In genomic region chr4:94413085-94413685, GRCh38 we compare ENCODE assay signal across 12 cellular contexts. TPM values are rescaled to one million over a fixed set of nuclear protein-coding genes. Genes with fewer than 3 reads are reported as not detected.
DNase-seq lines count a peak whose midpoint lies in the region; ATAC-seq and TF ChIP-seq lines count a peak whose summit lies in the region.
"Had no signal": no experiment of that assay in that cellular context is flagged by ENCODE, and none has a peak within 500 bp of the region (broad histone marks: within the 10 kb centered on the region; RNA-seq: fewer than 3 reads in every experiment).

No MANE protein-coding gene starts in this region.

- DNase-seq in heart right ventricle (no peak), Right ventricle myocardium inferior (ENCODE audit: missing footprints) (no peak), mammary epithelial cell (no peak), lower lobe of right lung (no peak), NCI-H748 (lab: John Stamatoyannopoulos, UW; ENCODE audit: unreplicated experiment) (no peak), activated T-cell treated with anti-CD3 and anti-CD28 coated beads for 4 hours (no peak)
- DNase-seq: activated CD4-positive, alpha-beta T cell treated with anti-CD3 and anti-CD28 coated beads, Interleukin-2, amount 50 U/mL, for 48 hours; immature natural killer cell; stimulated activated CD4-positive, alpha-beta T cell treated with anti-CD3 and anti-CD28 coated beads, Interleukin-1b, Interleukin-23, amount 100 ng/mL, for 48 hours had no signal

- WGBS in heart right ventricle, 2 donors: 59 to 70% methylated on average over 2 of the region's 2 CpGs
- WGBS in mammary epithelial cell (ENCODE audit: low coverage, missing lambda C conversion rate): 82% methylated on average over 2 of the region's 2 CpGs
- no CpG with 5 or more reads among the region's 2 CpGs for WGBS in mesodermal cell (ENCODE audit: insufficient coverage in 2 of 2), 2 experiments

- no peaks in the 10 kb centered on the region for H4K20me1 ChIP-seq in mammary epithelial cell (ENCODE audit: insufficient read depth, low read length)

- BruUV-seq in mammary epithelial cell (replicated peaks; lab: Mats Ljungman, UMichigan): no TSS peak

- H3K4me1 ChIP-seq in heart right ventricle (peaks cover 7 to 59% (median 32%) of the 10 kb centered on the region in 9 donors), mammary epithelial cell (ENCODE audit: insufficient read depth, low read length) (peaks cover 12% of the 10 kb centered on the region), mesodermal cell (ENCODE audit: control insufficient read depth, insufficient read depth, low read length, poor library complexity, severe bottlenecking) (peaks cover 31% of the 10 kb centered on the region), lower lobe of right lung (peaks cover 19% of the 10 kb centered on the region)

- ATAC-seq in heart right ventricle (no peak), Right ventricle myocardium inferior (no peak), GM21423 (IDR thresholded peaks at IDR 0.05; ENCODE audit: unreplicated experiment) (no peak), lower lobe of right lung (no peak)
- ATAC-seq: activated T-helper 17 cell treated with anti-CD3 and anti-CD28 coated beads, Interleukin-2, amount 50 U/mL, for 72 hours had no signal

- in situ Hi-C loops in mammary epithelial cell (cut with MboI; ENCODE audit: low sequenced_read_pairs in 2 of 2): no loop called here

- intact Hi-C loops in heart right ventricle (cut with DNase I): loop anchor here in 3 of 10 donors (2.0 to 5.0 kb wide), 2 partner anchors 36 to 39 kb away; partner anchors contain the start of gene PDLIM5 (in 2 of the 3)
- intact Hi-C loops in Right ventricle myocardium inferior (cut with DNase I): no loop called here
- intact Hi-C loops in mammary epithelial cell (cut with micrococcal nuclease): loop anchor here (2.0 kb wide), 1 partner anchor 40 kb away; no protein-coding TSS in a partner anchor
- intact Hi-C loops in lower lobe of right lung (cut with DNase I): no loop called here

- H3K9me3 ChIP-seq in heart right ventricle (peaks cover 0 to 9% (median 0%) of the 10 kb centered on the region in 11 donors), mammary epithelial cell (replicated peaks; ENCODE audit: insufficient read depth, low read length) (no peaks in the 10 kb centered on the region), mesodermal cell (ENCODE audit: control insufficient read depth, low read length) (peaks cover 6% of the 10 kb centered on the region), lower lobe of right lung (no peaks in the 10 kb centered on the region)

- CTCF ChIA-PET in mammary epithelial cell (lab: Charles Lee; ENCODE audit: low non-redundant PET): no interaction called here

- TF ChIP-seq CTCF in heart right ventricle (IDR thresholded peaks at IDR 0.05) (no peak), mammary epithelial cell (conservative IDR thresholded peaks at IDR 0.05 in 1 of 2, IDR thresholded peaks at IDR 0.05 in 1 of 2; ENCODE audit: extremely low read depth in 1 of 2, insufficient read depth in 1 of 2, low read depth in 1 of 2, low read length in 2 of 2) (no peak), lower lobe of right lung (IDR thresholded peaks at IDR 0.05) (no peak)

- H3K9ac ChIP-seq in mammary epithelial cell (ENCODE audit: insufficient read depth, low read length): no peak overlapping the region

- dilution Hi-C loops in mammary epithelial cell (cut with HindIII; ENCODE audit: low sequenced_read_pairs): no loop called here

- H3K36me3 ChIP-seq in heart right ventricle (no peaks in the 10 kb centered on the region), mammary epithelial cell (ENCODE audit: insufficient read depth, low read length) (no peaks in the 10 kb centered on the region), mesodermal cell (ENCODE audit: control insufficient read depth, insufficient read depth, low read length) (no peaks in the 10 kb centered on the region), lower lobe of right lung (no peaks in the 10 kb centered on the region)

- H3K27ac ChIP-seq in heart right ventricle (peak overlapping the region; percentile 59 to 92 (median 85)), mammary epithelial cell (ENCODE audit: insufficient read depth, low read depth, low read length) (no peak overlapping the region), mesodermal cell (ENCODE audit: low read depth, low read length, severe bottlenecking) (peak overlapping the region; percentile 32), lower lobe of right lung (no peak overlapping the region)

- no peaks in the 10 kb centered on the region for H3K79me2 ChIP-seq in mammary epithelial cell (ENCODE audit: insufficient read depth, low read length)

- no peaks in the 10 kb centered on the region for H3K27me3 ChIP-seq in heart right ventricle
- no peaks in the 10 kb centered on the region for H3K27me3 ChIP-seq in mammary epithelial cell (ENCODE audit: insufficient read depth, low read length)
- H3K27me3 ChIP-seq in lower lobe of right lung (ENCODE audit: low read depth): no peaks in the 10 kb centered on the region

- peak overlapping the region; percentile 56 for H3K4me2 ChIP-seq in mammary epithelial cell (ENCODE audit: insufficient read depth, low read depth, low read length)

- peak overlapping the region in 1 of 10 donors; percentile 4 for H3K4me3 ChIP-seq in heart right ventricle
- H3K4me3 ChIP-seq in mammary epithelial cell (replicated peaks in 1 of 3; ENCODE audit: insufficient read depth in 1 of 3, low read depth in 2 of 3, low read length in 3 of 3): no peak overlapping the region
- no peak overlapping the region for H3K4me3 ChIP-seq in mesodermal cell (ENCODE audit: extremely low read depth, insufficient read depth, low read length, poor library complexity, severe bottlenecking)
- no peak overlapping the region for H3K4me3 ChIP-seq in lower lobe of right lung

- H2AFZ ChIP-seq in mammary epithelial cell (ENCODE audit: low read depth, low read length): no peak overlapping the region

RNA-seq across cellular contexts. Expression of gene PDLIM5, which starts 38.6 kb away (rescaled TPM):
- total RNA-seq in heart right ventricle (1,000 to 10,000 TPM in 9 of 10 donors, 100 to 1,000 TPM in 1; 856 to 1,549 (median 1,274) TPM), Right ventricle myocardium inferior (1,145 TPM), mammary epithelial cell (100 to 1,000 TPM; 199 to 225 TPM), lower lobe of right lung (75.8 TPM)
- polyA plus RNA-seq in heart right ventricle (100 to 1,000 TPM; 221 to 521 TPM), mammary epithelial cell (160 TPM)
- 237 TPM for polyA minus RNA-seq in mammary epithelial cell
- polyA plus RNA-seq in mesodermal cell (2013, experiment 1 of 2): 78.1 TPM
- polyA plus RNA-seq in mesodermal cell (2013, experiment 2 of 2): 64.1 TPM

Comparison
In these comparisons a context has a peak if more than half of its experiments do, and no peak if none do; other contexts are left out.
1. H3K27ac ChIP-seq: peak in heart right ventricle (10 of 10) and mesodermal cell (single experiment); none in mammary epithelial cell (single experiment) and lower lobe of right lung (single experiment).